Comparison of ENCODE assay signal across 9 cellular contexts in the genomic region with DNA sequence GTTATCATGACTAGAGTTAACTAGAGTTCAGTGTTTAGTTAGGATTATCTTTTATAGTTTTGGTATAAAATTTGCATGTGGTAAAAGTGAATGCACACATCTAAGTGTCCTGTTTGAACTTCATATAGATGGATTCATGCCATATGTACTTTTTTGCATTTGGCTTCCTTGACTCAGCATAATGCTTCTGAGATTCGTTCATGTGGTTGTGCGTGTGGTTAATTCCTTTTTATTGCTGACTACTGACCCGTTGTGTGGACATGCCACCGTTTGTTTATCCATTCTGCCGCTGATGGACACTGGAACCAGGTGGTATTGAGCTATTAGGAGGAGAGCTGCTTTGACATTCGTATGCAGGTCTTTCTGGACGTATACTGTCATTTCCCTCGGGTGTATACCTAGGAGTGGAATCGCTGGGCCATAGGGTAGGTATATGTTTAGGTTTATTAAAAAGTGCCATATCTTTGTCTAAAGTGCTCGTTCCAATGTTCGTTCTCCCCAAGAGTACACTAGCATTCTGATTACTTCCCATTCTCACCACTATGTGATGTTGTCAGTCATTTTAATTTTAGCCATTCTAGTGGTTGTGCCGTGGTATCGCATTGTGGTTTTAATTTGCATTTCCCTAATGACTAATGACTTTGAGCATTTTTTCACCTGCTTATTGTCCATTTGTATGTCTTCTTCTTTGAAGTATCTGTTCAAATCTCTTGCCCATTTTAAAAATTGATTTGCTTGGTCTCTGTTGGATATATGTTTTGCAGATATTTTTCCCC. TPM values are rescaled to one million over a fixed set of nuclear protein-coding genes. Genes with fewer than 3 reads are reported as not detected.
DNase-seq lines count a peak whose midpoint lies in the region; ATAC-seq and TF ChIP-seq lines count a peak whose summit lies in the region.
"Had no signal": no experiment of that assay in that cellular context is flagged by ENCODE, and none has a peak within 500 bp of the region (broad histone marks: within the 10 kb centered on the region; RNA-seq: fewer than 3 reads in every experiment).

No MANE protein-coding gene starts in this region.

- peaks cover 32% of the 10 kb centered on the region for H3K79me1 ChIP-seq in mesenchymal stem cell (replicated peaks; ENCODE audit: low read length, poor library complexity, severe bottlenecking)

- H2AFZ ChIP-seq in SK-N-SH (ENCODE audit: low read depth) (no peak overlapping the region), mesenchymal stem cell (ENCODE audit: low read depth, low read length) (no peak overlapping the region)

- peaks cover 22% of the 10 kb centered on the region for H3K36me3 Mint-ChIP-seq in stimulated activated naive CD8-positive, alpha-beta T cell treated with anti-CD3 and anti-CD28 coated beads, Interleukin-15, Interleukin-2, amounts not matched to agents 100 ng/mL and 50 ng/mL, for 24 hours (ENCODE audit: low read depth)

- no peak overlapping the region for H3K14ac ChIP-seq in mesenchymal stem cell (ENCODE audit: low read length in 2 of 2)

- H3K9ac ChIP-seq in SK-N-SH: no peak overlapping the region
- no peak overlapping the region for H3K9ac ChIP-seq in mesenchymal stem cell (ENCODE audit: low read length)

- no peak overlapping the region for H2BK120ac ChIP-seq in mesenchymal stem cell (ENCODE audit: low read depth, low read length)

- H3K27ac Mint-ChIP-seq in stimulated activated naive CD8-positive, alpha-beta T cell treated with anti-CD3 and anti-CD28 coated beads, Interleukin-15, Interleukin-2, amounts not matched to agents 100 ng/mL and 50 ng/mL, for 24 hours: peak overlapping the region; percentile 70

- no peaks in the 10 kb centered on the region for H3K9me3 Mint-ChIP-seq in stimulated activated naive CD8-positive, alpha-beta T cell treated with anti-CD3 and anti-CD28 coated beads, Interleukin-15, Interleukin-2, amounts not matched to agents 100 ng/mL and 50 ng/mL, for 24 hours

- H3K4me1 Mint-ChIP-seq in stimulated activated naive CD8-positive, alpha-beta T cell treated with anti-CD3 and anti-CD28 coated beads, Interleukin-15, Interleukin-2, amounts not matched to agents 100 ng/mL and 50 ng/mL, for 24 hours (ENCODE audit: low read depth): peaks cover 80% of the 10 kb centered on the region

- H3K4me2 ChIP-seq in SK-N-SH (no peak overlapping the region), mesenchymal stem cell (ENCODE audit: low read length, poor library complexity, severe bottlenecking) (no peak overlapping the region)

- H3K27ac ChIP-seq in SK-N-SH (ENCODE audit: low read depth in 2 of 2, low read length in 1 of 2) (no peak overlapping the region), vagina (no peak overlapping the region), mesenchymal stem cell (ENCODE audit: low read length, poor library complexity, severe bottlenecking) (no peak overlapping the region)

- no peak overlapping the region for H3K4ac ChIP-seq in mesenchymal stem cell (ENCODE audit: low read depth in 1 of 2, low read length in 2 of 2)

- peaks cover 11% of the 10 kb centered on the region for H3K79me2 ChIP-seq in SK-N-SH (ENCODE audit: insufficient read depth)

- no peaks in the 10 kb centered on the region for H4K20me1 ChIP-seq in SK-N-SH (ENCODE audit: insufficient read depth)

- 61% methylated on average over 13 of the region's 13 CpGs for WGBS in SK-N-SH (ENCODE audit: low lambda C conversion rate)
- 92% methylated on average over 11 of the region's 13 CpGs for WGBS in mesenchymal stem cell

- intact Hi-C loops in vagina (cut with DNase I): no loop called here

- CTCF ChIA-PET in SK-N-SH (lab: Yijun Ruan, JAX): no interaction called here

- H4K91ac ChIP-seq in mesenchymal stem cell (ENCODE audit: low read length): no peak overlapping the region

- H2BK12ac ChIP-seq in mesenchymal stem cell (ENCODE audit: low read length in 2 of 2): no peak overlapping the region

- peaks cover 4% of the 10 kb centered on the region for H3F3A ChIP-seq in SK-N-SH (replicated peaks; ENCODE audit: insufficient read depth)

- H2BK15ac ChIP-seq in mesenchymal stem cell (ENCODE audit: low read depth, poor library complexity, severe bottlenecking): no peak overlapping the region

- H3K27me3 Mint-ChIP-seq in stimulated activated naive CD8-positive, alpha-beta T cell treated with anti-CD3 and anti-CD28 coated beads, Interleukin-15, Interleukin-2, amounts not matched to agents 100 ng/mL and 50 ng/mL, for 24 hours: no peaks in the 10 kb centered on the region

- TF ChIP-seq EP300 in SK-N-SH (IDR thresholded peaks at IDR 0.05; ENCODE audit: borderline replicate concordance in 1 of 2, low read depth in 1 of 2, low read length in 1 of 2): no peak

- H3K23ac ChIP-seq in mesenchymal stem cell (ENCODE audit: low read length in 2 of 2): no peak overlapping the region

- no peak for TF ChIP-seq POLR2A in vagina (IDR thresholded peaks at IDR 0.05)

- no peaks in the 10 kb centered on the region for H3K9me2 ChIP-seq in SK-N-SH

- TF ChIP-seq CTCF in SK-N-SH (IDR thresholded peaks at IDR 0.05): peak; percentile 12; the same call in 1 of the 2 replicates
- TF ChIP-seq CTCF in vagina (IDR thresholded peaks at IDR 0.05): no peak

- H3K36me3 ChIP-seq in SK-N-SH (replicated peaks in 1 of 2; ENCODE audit: control insufficient read depth in 1 of 2, insufficient read depth in 2 of 2, low read length in 1 of 2) (peaks cover 0 to 5% of the 10 kb centered on the region in 2 experiments), vagina (no peaks in the 10 kb centered on the region), mesenchymal stem cell (ENCODE audit: control insufficient read depth in 1 of 2, insufficient read depth in 2 of 2, low read depth in 1 of 2, low read length in 2 of 2) (peaks cover 8 to 14% of the 10 kb centered on the region in 2 experiments)

- no peak overlapping the region for H3K4me3 ChIP-seq in SK-N-SH (ENCODE audit: low read depth in 2 of 2, low read length in 1 of 2)
- no peak overlapping the region for H3K4me3 ChIP-seq in vagina
- H3K4me3 ChIP-seq in mesenchymal stem cell (ENCODE audit: insufficient read depth in 1 of 2, low read depth in 1 of 2, low read length in 2 of 2): no peak overlapping the region

- H2AK5ac ChIP-seq in mesenchymal stem cell (ENCODE audit: low read length, severe bottlenecking): no peak overlapping the region

- H3K4me1 ChIP-seq in SK-N-SH (ENCODE audit: control insufficient read depth in 1 of 2, insufficient read depth in 2 of 2, low read depth in 1 of 2, low read length in 1 of 2): peaks cover 0 to 8% of the 10 kb centered on the region in 2 experiments; a peak in 1 of 4 replicates
- peaks cover 40% of the 10 kb centered on the region for H3K4me1 ChIP-seq in vagina
- H3K4me1 ChIP-seq in mesenchymal stem cell (ENCODE audit: control insufficient read depth, insufficient read depth, low read depth, low read length): peaks cover 29% of the 10 kb centered on the region

- H3K18ac ChIP-seq in mesenchymal stem cell (ENCODE audit: low read depth in 1 of 2, low read length in 2 of 2): no peak overlapping the region

- ATAC-seq in activated CD4-positive, CD25-positive, alpha-beta regulatory T cell treated with anti-CD3 and anti-CD28 coated beads, Interleukin-2, amount 50 U/mL, for 24 hours: peak; percentile 52 to 64
- ATAC-seq in HG03064 (IDR thresholded peaks at IDR 0.05; ENCODE audit: low read depth, unreplicated experiment): peak; percentile 61

- H3K27me3 ChIP-seq in SK-N-SH (ENCODE audit: insufficient read depth) (no peaks in the 10 kb centered on the region), vagina (no peaks in the 10 kb centered on the region), mesenchymal stem cell (ENCODE audit: control insufficient read depth in 1 of 2, insufficient read depth in 1 of 2, low read length in 2 of 2) (no peaks in the 10 kb centered on the region)

- POLR2A ChIA-PET in SK-N-SH (lab: Yijun Ruan, JAX): no interaction called here

- H2BK5ac ChIP-seq in mesenchymal stem cell (ENCODE audit: low read depth, low read length, poor library complexity, severe bottlenecking): no peak overlapping the region

- H3K9me3 ChIP-seq in SK-N-SH (no peaks in the 10 kb centered on the region), vagina (no peaks in the 10 kb centered on the region), mesenchymal stem cell (ENCODE audit: control insufficient read depth, low read length) (no peaks in the 10 kb centered on the region)

- no peak for TF ChIP-seq RAD21 in SK-N-SH (IDR thresholded peaks at IDR 0.05; ENCODE audit: low read length)

- DNase-seq in activated CD4-positive, CD25-positive, alpha-beta regulatory T cell (lab: John Stamatoyannopoulos, UW): no peak
- DNase-seq in SK-N-SH (no peak), vagina (ENCODE audit: extremely low spot score in 2 of 2) (no peak), H4 (ENCODE audit: low spot score) (no peak), mesenchymal stem cell (no peak)
- DNase-seq: NCI-H1105 had no signal

- no peak overlapping the region for H4K8ac ChIP-seq in mesenchymal stem cell (ENCODE audit: low read length)

- H3K4me3 Mint-ChIP-seq in stimulated activated naive CD8-positive, alpha-beta T cell treated with anti-CD3 and anti-CD28 coated beads, Interleukin-15, Interleukin-2, amounts not matched to agents 100 ng/mL and 50 ng/mL, for 24 hours: peak overlapping the region; percentile 21

RNA-seq across cellular contexts. Expression of a gene that starts 37.7 kb away (rescaled TPM):
- 5.8 and 12.4 TPM in 2 replicates for polyA plus RNA-seq in SK-N-SH (2012; rRNA removed)
- polyA plus RNA-seq in SK-N-SH (2012; cell fraction: cytosol; rRNA removed): 6.6 and 10.2 TPM in 2 replicates
- 14.2 and 18.0 TPM in 2 replicates for polyA plus RNA-seq in SK-N-SH (2012; cell fraction: nucleus; rRNA removed)
- total RNA-seq in vagina: 22.6 TPM
- total RNA-seq in H4 (2014; rRNA removed; shearing (Covaris generic)): 1.2 and 1.7 TPM in 2 replicates
- polyA plus RNA-seq in mesenchymal stem cell (2013, experiment 1 of 2): 19.4 TPM
- 19.3 TPM for polyA plus RNA-seq in mesenchymal stem cell (2013, experiment 2 of 2)
